In the genomic region with DNA sequence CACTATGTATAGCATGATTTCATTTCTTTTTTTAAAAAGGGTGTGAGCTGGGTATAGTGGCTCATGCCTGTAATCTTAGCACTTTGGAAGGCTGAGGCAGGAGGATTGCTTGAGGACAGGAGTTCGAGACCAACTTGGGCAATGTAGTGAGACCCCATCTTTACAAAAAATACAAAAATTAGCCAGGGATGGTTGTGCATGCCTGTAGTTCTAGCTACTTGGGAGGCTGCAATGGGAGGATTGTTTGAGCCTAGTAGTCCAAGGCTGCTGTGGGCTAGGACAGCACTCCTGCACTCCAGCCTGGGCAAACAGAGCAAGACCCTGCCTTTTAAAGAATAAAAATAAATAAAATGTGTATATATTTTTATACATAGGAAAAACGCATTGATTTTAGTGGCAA, we compare ENCODE assay signal across 13 cellular contexts. TPM values are rescaled to one million over a fixed set of nuclear protein-coding genes. Genes with fewer than 3 reads are reported as not detected.
A peak's percentile ranks its signal among the peaks of the same experiment; 100 is the strongest.
DNase-seq lines count a peak whose midpoint lies in the region; ATAC-seq and TF ChIP-seq lines count a peak whose summit lies in the region.
"Had no signal": no experiment of that assay in that cellular context is flagged by ENCODE, and none has a peak within 500 bp of the region (broad histone marks: within the 10 kb centered on the region; RNA-seq: fewer than 3 reads in every experiment).

No MANE protein-coding gene starts in this region.

- H2BK120ac ChIP-seq in trophoblast cell (ENCODE audit: insufficient read depth, low read length, poor library complexity): no peak overlapping the region

- H3K4me1 ChIP-seq in Caco-2: peaks cover 63% of the 10 kb centered on the region
- H3K4me1 ChIP-seq in esophagus squamous epithelium: peaks cover 13 to 83% (median 26%) of the 10 kb centered on the region in 3 donors
- peaks cover 0 to 7% of the 10 kb centered on the region in 2 experiments for H3K4me1 ChIP-seq in trophoblast cell (ENCODE audit: control insufficient read depth in 1 of 2, insufficient read depth in 2 of 2, low read length in 2 of 2)
- H3K4me1 ChIP-seq in adrenal gland (replicated peaks in 1 of 2): peaks cover 21 to 25% of the 10 kb centered on the region in 2 donors
- H3K4me1 ChIP-seq: BLaER1 had no signal

- H3K79me1 ChIP-seq in trophoblast cell (ENCODE audit: low read length): no peaks in the 10 kb centered on the region

- H2AFZ ChIP-seq in trophoblast cell (ENCODE audit: insufficient read depth, low read length, poor library complexity): no peak overlapping the region

- H3K27ac ChIP-seq in SK-N-MC: peak overlapping the region; percentile 93
- peak overlapping the region in 3 of 4 donors; percentile 9 to 62 (median 52) for H3K27ac ChIP-seq in esophagus squamous epithelium
- H3K27ac ChIP-seq in trophoblast cell (ENCODE audit: low read depth, low read length): no peak overlapping the region
- H3K27ac ChIP-seq in adrenal gland: no peak overlapping the region
- H3K27ac ChIP-seq: BLaER1 had no signal

- H3K27me3 Mint-ChIP-seq in Caco-2 (ENCODE audit: insufficient read depth, unreplicated experiment) (no peaks in the 10 kb centered on the region), chondrocyte (ENCODE audit: low read depth) (no peaks in the 10 kb centered on the region)

- DNase-seq in Caco-2: no peak
- no peak for DNase-seq in SK-N-MC (ENCODE audit: low read depth, low spot score)
- DNase-seq in esophagus squamous epithelium (lab: John Stamatoyannopoulos, UW): no peak
- DNase-seq in trophoblast cell: no peak
- DNase-seq in chondrocyte (ENCODE audit: low spot score): no peak
- no peak for DNase-seq in adrenal gland
- DNase-seq in HCEC 1CT: no peak
- DNase-seq: AML-193, DMS79 had no signal

- H3K23ac ChIP-seq in trophoblast cell (ENCODE audit: low read length): no peak overlapping the region

- CTCF ChIA-PET in Caco-2 (lab: Charles Lee): no interaction called here

- H3K79me2 ChIP-seq in trophoblast cell (ENCODE audit: control insufficient read depth, insufficient read depth, low read length, poor library complexity): peaks cover 13% of the 10 kb centered on the region

- H3K9me3 Mint-ChIP-seq in Caco-2 (ENCODE audit: unreplicated experiment) (no peaks in the 10 kb centered on the region), chondrocyte (ENCODE audit: low read depth) (no peaks in the 10 kb centered on the region)

- no peak overlapping the region for H3K4me2 ChIP-seq in trophoblast cell (ENCODE audit: low read length)
- H3K4me2 ChIP-seq: BLaER1 had no signal

- no peaks in the 10 kb centered on the region; the same call in 1 of the 2 replicates for H3K36me3 ChIP-seq in Caco-2 (ENCODE audit: control insufficient read depth, insufficient read depth, low read length)
- no peaks in the 10 kb centered on the region for H3K36me3 ChIP-seq in SK-N-MC (ENCODE audit: insufficient read depth, low read length)
- H3K36me3 ChIP-seq in esophagus squamous epithelium: no peaks in the 10 kb centered on the region
- peaks cover 0 to 3% of the 10 kb centered on the region in 2 experiments for H3K36me3 ChIP-seq in trophoblast cell (ENCODE audit: control insufficient read depth in 1 of 2, insufficient read depth in 2 of 2, low read length in 2 of 2)
- H3K36me3 ChIP-seq in adrenal gland (replicated peaks in 1 of 2): no peaks in the 10 kb centered on the region

- H3K27ac Mint-ChIP-seq in Caco-2 (ENCODE audit: unreplicated experiment) (peak overlapping the region; percentile 66), chondrocyte (ENCODE audit: unreplicated experiment) (no peak overlapping the region)

- TF ChIP-seq CTCF in Caco-2 (IDR thresholded peaks at IDR 0.05; ENCODE audit: insufficient read depth in 1 of 2, low read depth in 1 of 2, low read length in 1 of 2, severe bottlenecking in 1 of 2, unreplicated experiment in 1 of 2) (no peak), esophagus squamous epithelium (IDR thresholded peaks at IDR 0.05) (no peak), chondrocyte (IDR thresholded peaks at IDR 0.05) (no peak), adrenal gland (IDR thresholded peaks at IDR 0.05) (no peak)

- POLR2A ChIA-PET in Caco-2 (lab: Charles Lee): no interaction called here

- intact Hi-C loops in Caco-2 (cut with micrococcal nuclease; ENCODE audit: unreplicated experiment) (loop anchor here (2.0 to 5.0 kb wide), 3 partner anchors 15 to 87 kb away; no protein-coding TSS in a partner anchor), esophagus squamous epithelium (cut with DNase I) (no loop called here), adrenal gland (cut with DNase I) (no loop called here)

- no peak overlapping the region for H3K14ac ChIP-seq in trophoblast cell (ENCODE audit: low read length)

- H3K4me3 ChIP-seq in Caco-2 (ENCODE audit: low read depth, low read length) (no peak overlapping the region), SK-N-MC (no peak overlapping the region), esophagus squamous epithelium (no peak overlapping the region), trophoblast cell (ENCODE audit: low read depth, low read length) (no peak overlapping the region), adrenal gland (no peak overlapping the region)
- H3K4me3 ChIP-seq: BLaER1, GM12878 had no signal

- peak overlapping the region; percentile 53 for H3K4ac ChIP-seq in trophoblast cell (ENCODE audit: low read depth, low read length)

- BruUV-seq in Caco-2 (replicated peaks; lab: Mats Ljungman, UMichigan): no TSS peak

- H3K27me3 ChIP-seq in Caco-2 (replicated peaks; ENCODE audit: control insufficient read depth, insufficient read depth, low read length): no peaks in the 10 kb centered on the region
- no peaks in the 10 kb centered on the region for H3K27me3 ChIP-seq in esophagus squamous epithelium
- H3K27me3 ChIP-seq in trophoblast cell (ENCODE audit: insufficient read depth, low read length): no peaks in the 10 kb centered on the region
- no peaks in the 10 kb centered on the region for H3K27me3 ChIP-seq in adrenal gland
- H3K27me3 ChIP-seq: BLaER1 had no signal

- no peak overlapping the region for H4K91ac ChIP-seq in trophoblast cell (ENCODE audit: low read depth, low read length)

- ATAC-seq in HG02588 (IDR thresholded peaks at IDR 0.05; ENCODE audit: unreplicated experiment): no peak
- ATAC-seq: GM12878, HCT116 had no signal

- H4K8ac ChIP-seq in trophoblast cell (ENCODE audit: low read depth, low read length): no peak overlapping the region

- 73 to 90% methylated on average over 2 of the region's 2 CpGs for WGBS in esophagus squamous epithelium, 2 donors
- WGBS in trophoblast cell (ENCODE audit: extremely low coverage, insufficient coverage, insufficient read length): no CpG with 5 or more reads among the region's 2 CpGs
- WGBS in adrenal gland, 4 donors: 94 to 98% (median 96%) methylated on average over 2 of the region's 2 CpGs

- H3K9ac ChIP-seq in SK-N-MC (ENCODE audit: insufficient read length) (no peak overlapping the region), trophoblast cell (ENCODE audit: low read length) (no peak overlapping the region)
- H3K9ac ChIP-seq: BLaER1 had no signal

- H2BK12ac ChIP-seq in trophoblast cell (ENCODE audit: low read length): no peak overlapping the region

- H4K12ac ChIP-seq in trophoblast cell (ENCODE audit: low read depth, low read length): no peak overlapping the region

- no peak overlapping the region for H2AK5ac ChIP-seq in trophoblast cell (ENCODE audit: low read length)

- H3K4me1 Mint-ChIP-seq in Caco-2 (ENCODE audit: low read depth, unreplicated experiment) (peaks cover 22% of the 10 kb centered on the region), chondrocyte (ENCODE audit: low read depth) (peaks cover 31% of the 10 kb centered on the region)

- no peaks in the 10 kb centered on the region for H3K9me3 ChIP-seq in Caco-2
- H3K9me3 ChIP-seq in SK-N-MC (ENCODE audit: low read depth, low read length): no peaks in the 10 kb centered on the region
- H3K9me3 ChIP-seq in esophagus squamous epithelium: no peaks in the 10 kb centered on the region
- no peaks in the 10 kb centered on the region for H3K9me3 ChIP-seq in trophoblast cell (ENCODE audit: insufficient read depth, low read depth, low read length)
- no peaks in the 10 kb centered on the region for H3K9me3 ChIP-seq in adrenal gland (replicated peaks in 1 of 3)

- H2BK5ac ChIP-seq in trophoblast cell (ENCODE audit: low read depth, low read length, poor library complexity): no peak overlapping the region

- H3K18ac ChIP-seq in trophoblast cell (ENCODE audit: low read length): no peak overlapping the region

- H3K4me3 Mint-ChIP-seq in Caco-2 (ENCODE audit: unreplicated experiment) (no peak overlapping the region), chondrocyte (ENCODE audit: unreplicated experiment) (no peak overlapping the region)

- TF ChIP-seq POLR2A in esophagus squamous epithelium (IDR thresholded peaks at IDR 0.05) (no peak), adrenal gland (IDR thresholded peaks at IDR 0.05) (no peak)

- peaks cover 13% of the 10 kb centered on the region for H3K36me3 Mint-ChIP-seq in Caco-2 (ENCODE audit: insufficient read depth, unreplicated experiment)
- H3K36me3 Mint-ChIP-seq in chondrocyte (ENCODE audit: low read depth): peaks cover 1% of the 10 kb centered on the region

RNA-seq across cellular contexts. Expression of gene DIP2B, which starts 43.0 kb away (rescaled TPM):
- total RNA-seq in Caco-2 (2022) (32.7 and 34.2 TPM in 2 replicates), esophagus squamous epithelium (10 to 100 TPM; 31.1 to 57.2 (median 46.5) TPM), chondrocyte (25.4 to 36.3 TPM (median 25.8 TPM) in 3 replicates), adrenal gland (10 to 100 TPM; 17.6 to 46.6 (median 34.0) TPM)
- 33.2 and 33.7 TPM in 2 replicates for polyA plus RNA-seq in trophoblast cell (2013)
- polyA plus RNA-seq in adrenal gland: 10 to 100 TPM in 1 of 3 donors, 1 to 10 TPM in 2; 3.4 to 12.9 (median 5.2) TPM

Comparison
In these comparisons a context has a peak if more than half of its experiments do, and no peak if none do; other contexts are left out.
1. H3K27ac ChIP-seq: peak in SK-N-MC (single experiment) and esophagus squamous epithelium (3 of 4); none in trophoblast cell (single experiment) and adrenal gland (0 of 5).